12 cellular contexts compared by ENCODE assay signal in genomic region chr3:123678108-123678511, GRCh38.
DNase-seq lines count a peak whose midpoint lies in the region; FAIRE-seq and TF ChIP-seq lines count a peak whose summit lies in the region.
"Had no signal": no experiment of that assay in that cellular context is flagged by ENCODE, and none has a peak within 500 bp of the region (broad histone marks: within the 10 kb centered on the region; RNA-seq: fewer than 3 reads in every experiment).

No MANE protein-coding gene starts in this region.

- POLR2A ChIA-PET in activated CD4-positive, alpha-beta memory T cell treated with anti-CD3 and anti-CD28 coated beads for 36 hours (lab: Charles Lee): no interaction called here

- H3K9me3 ChIP-seq in muscle layer of colon (ENCODE audit: low read length) (no peaks in the 10 kb centered on the region), kidney (ENCODE audit: control insufficient read depth in 1 of 2, low read length in 2 of 2) (no peaks in the 10 kb centered on the region)
- H3K9me3 ChIP-seq: SJSA1 had no signal

- H3K36me3 Mint-ChIP-seq in activated CD4-positive, alpha-beta memory T cell treated with anti-CD3 and anti-CD28 coated beads for 36 hours: no peaks in the 10 kb centered on the region

- DNase-seq in AG08396 (ENCODE audit: low spot score): peak; percentile 77
- peak; percentile 78 for DNase-seq in HS-5 (ENCODE audit: low read depth)
- DNase-seq in brain microvascular endothelial cell: peak; percentile 86
- no peak for DNase-seq in frontal cortex (ENCODE audit: low spot score in 2 of 2)
- no peak for DNase-seq in activated CD4-positive, alpha-beta memory T cell treated with anti-CD3 and anti-CD28 coated beads for 36 hours
- DNase-seq in GM13976 (ENCODE audit: low spot score): no peak
- DNase-seq in kidney: no peak
- DNase-seq: activated CD8-positive, alpha-beta memory T cell treated with anti-CD3 and anti-CD28 coated beads for 24 hours; caudate nucleus; NCI-H1930 had no signal

- no peaks in the 10 kb centered on the region for H3K36me3 ChIP-seq in brain microvascular endothelial cell (replicated peaks)
- H3K36me3 ChIP-seq in muscle layer of colon (ENCODE audit: insufficient read depth, low read length): peaks cover 76% of the 10 kb centered on the region
- peaks cover 5 to 27% of the 10 kb centered on the region in 2 donors for H3K36me3 ChIP-seq in kidney (ENCODE audit: control insufficient read depth in 1 of 2, insufficient read depth in 2 of 2, low read length in 2 of 2)
- H3K36me3 ChIP-seq: SJSA1 had no signal

- intact Hi-C loops in activated CD4-positive, alpha-beta memory T cell treated with anti-CD3 and anti-CD28 coated beads for 36 hours (cut with micrococcal nuclease): no loop called here
- intact Hi-C loops in kidney (cut with DNase I): no loop called here

- H3K27ac Mint-ChIP-seq in activated CD4-positive, alpha-beta memory T cell treated with anti-CD3 and anti-CD28 coated beads for 36 hours: no peak overlapping the region

- H3K9me3 Mint-ChIP-seq in activated CD4-positive, alpha-beta memory T cell treated with anti-CD3 and anti-CD28 coated beads for 36 hours: no peaks in the 10 kb centered on the region

- H3K4me1 ChIP-seq in muscle layer of colon (ENCODE audit: insufficient read depth, low read length): peaks cover 92% of the 10 kb centered on the region
- no peaks in the 10 kb centered on the region for H3K4me1 ChIP-seq in kidney (ENCODE audit: control insufficient read depth in 1 of 2, insufficient read depth in 1 of 2, low read depth in 1 of 2, low read length in 2 of 2)

- FAIRE-seq in frontal cortex (lab: Jason Lieb, UNC) (no peak), kidney (lab: Jason Lieb, UNC) (no peak)

- no peaks in the 10 kb centered on the region for H3K27me3 ChIP-seq in brain microvascular endothelial cell (replicated peaks)
- H3K27me3 ChIP-seq in muscle layer of colon (ENCODE audit: control insufficient read depth in 1 of 2, insufficient read depth in 2 of 2, low read length in 2 of 2): no peaks in the 10 kb centered on the region
- H3K27me3 ChIP-seq: SJSA1 had no signal

- H3K27me3 Mint-ChIP-seq in activated CD4-positive, alpha-beta memory T cell treated with anti-CD3 and anti-CD28 coated beads for 36 hours: peaks cover 16% of the 10 kb centered on the region

- H3K4me3 ChIP-seq in brain microvascular endothelial cell (ENCODE audit: low read depth, low read length) (no peak overlapping the region), muscle layer of colon (ENCODE audit: low read depth in 1 of 2, low read length in 2 of 2) (peak overlapping the region in 1 of 2 donors; percentile 42), kidney (ENCODE audit: low read length in 2 of 2) (no peak overlapping the region)
- H3K4me3 ChIP-seq: SJSA1 had no signal

- H3K4me1 Mint-ChIP-seq in activated CD4-positive, alpha-beta memory T cell treated with anti-CD3 and anti-CD28 coated beads for 36 hours (ENCODE audit: low read depth): no peaks in the 10 kb centered on the region

- H3K9ac ChIP-seq in muscle layer of colon (ENCODE audit: low read length): peak overlapping the region; percentile 23
- no peak overlapping the region for H3K9ac ChIP-seq in kidney (ENCODE audit: low read length in 2 of 2)

- H3K27ac ChIP-seq in brain microvascular endothelial cell (no peak overlapping the region), muscle layer of colon (ENCODE audit: low read depth, low read length) (peak overlapping the region; percentile 74), kidney (ENCODE audit: low read depth in 2 of 2, low read length in 2 of 2) (peak overlapping the region in 1 of 2 donors; percentile 1)
- H3K27ac ChIP-seq: SJSA1 had no signal

- no peak for TF ChIP-seq CTCF in brain microvascular endothelial cell (IDR thresholded peaks at IDR 0.05; ENCODE audit: low read depth, low read length, missing control alignments)
- no peak for TF ChIP-seq CTCF in GM13976 (IDR thresholded peaks at IDR 0.05; ENCODE audit: borderline replicate concordance, control extremely low read depth, extremely low read depth, insufficient read depth, missing control alignments)
- no peak for TF ChIP-seq CTCF in kidney (IDR thresholded peaks at IDR 0.05; ENCODE audit: borderline replicate concordance, extremely low read depth, insufficient read depth)

- CTCF ChIA-PET in activated CD4-positive, alpha-beta memory T cell treated with anti-CD3 and anti-CD28 coated beads for 36 hours (lab: Charles Lee): no interaction called here

- H3K4me3 Mint-ChIP-seq in activated CD4-positive, alpha-beta memory T cell treated with anti-CD3 and anti-CD28 coated beads for 36 hours: no peak overlapping the region

- in situ Hi-C loops in brain microvascular endothelial cell (cut with HindIII; ENCODE audit: low pct_ligation_motif_present, low sequenced_read_pairs) (no loop called here), GM13976 (cut with MboI; ENCODE audit: low sequenced_read_pairs, unreplicated experiment) (no loop called here)

Comparison
In these comparisons a context has a peak if more than half of its experiments do, and no peak if none do; other contexts are left out.
1. DNase-seq: peak in AG08396 (single experiment), HS-5 (single experiment) and brain microvascular endothelial cell (single experiment); none in frontal cortex (0 of 2), activated CD4-positive, alpha-beta memory T cell treated with anti-CD3 and anti-CD28 coated beads for 36 hours (single experiment), GM13976 (single experiment) and kidney (single experiment).